Comparison of ENCODE assay signal across 2 cellular contexts in the genomic region with DNA sequence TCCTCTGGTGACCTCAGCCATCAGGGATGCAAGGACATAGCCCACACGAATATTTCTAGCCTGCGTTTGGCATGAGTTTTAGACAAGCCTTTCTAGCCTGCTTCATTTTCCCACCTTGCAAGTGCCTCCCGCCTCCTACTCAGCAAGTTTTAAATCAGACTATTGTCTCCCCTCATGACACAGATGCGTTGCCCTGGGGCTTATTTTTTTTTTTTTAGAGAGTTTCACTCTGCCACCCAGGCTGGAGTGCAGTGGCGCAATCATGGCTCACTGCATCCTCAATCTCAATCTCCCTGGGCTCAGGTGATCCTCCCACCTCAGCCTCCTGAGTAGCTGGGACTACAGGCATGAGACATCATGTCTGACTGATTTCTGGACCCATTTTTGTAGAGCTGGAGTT.
TF ChIP-seq lines count a peak whose summit lies in the region.

No MANE protein-coding gene starts in this region.

TF ChIP-seq in IMR-90, 13 proteins besides CTCF, POLR2A, EP300 and RAD21:
- TF ChIP-seq MAZ (IDR thresholded peaks at IDR 0.05; ENCODE audit: borderline replicate concordance, low read depth, low read length) (no peak), CEBPB (IDR thresholded peaks at IDR 0.05; ENCODE audit: low read depth, low read length) (peak; percentile 25; the same call in 1 of the 2 replicates)

TF ChIP-seq in H1, 55 proteins besides CTCF, POLR2A, EP300 and RAD21:
- TF ChIP-seq SIRT6 (IDR thresholded peaks at IDR 0.05; ENCODE audit: low read length) = no peak
- no peak for TF ChIP-seq SP4 (IDR thresholded peaks at IDR 0.05; ENCODE audit: low read length)
- TF ChIP-seq SUZ12 (IDR thresholded peaks at IDR 0.05; ENCODE audit: low read length) = no peak
- TF ChIP-seq MAFK (IDR thresholded peaks at IDR 0.05; ENCODE audit: low read depth, low read length) = no peak
- no peak for TF ChIP-seq KDM4A (IDR thresholded peaks at IDR 0.05; ENCODE audit: low read depth, low read length, severe bottlenecking)
- TF ChIP-seq ASH2L (IDR thresholded peaks at IDR 0.05; ENCODE audit: low read length) = no peak
- no peak for TF ChIP-seq TAF1 (IDR thresholded peaks at IDR 0.05; ENCODE audit: low read depth, low read length)
- no peak for TF ChIP-seq SAP30 (IDR thresholded peaks at IDR 0.05; ENCODE audit: insufficient read depth, insufficient replicate concordance, low read length)
- TF ChIP-seq GABPA (IDR thresholded peaks at IDR 0.05; ENCODE audit: borderline replicate concordance, insufficient read depth, low read length) = no peak
- TF ChIP-seq CHD2 (IDR thresholded peaks at IDR 0.05; ENCODE audit: low read length) = no peak
- TF ChIP-seq CEBPB (IDR thresholded peaks at IDR 0.05; ENCODE audit: low read depth, low read length) = no peak
- TF ChIP-seq RFX5 (IDR thresholded peaks at IDR 0.05; ENCODE audit: borderline replicate concordance, low read depth, low read length) = no peak
- no peak for TF ChIP-seq POLR2AphosphoS5 (IDR thresholded peaks at IDR 0.05; ENCODE audit: low read depth, low read length)
